In genomic region chr3:36893137-36893557, GRCh38 we compare ENCODE assay signal across 8 cellular contexts. TPM values are rescaled to one million over a fixed set of nuclear protein-coding genes. Genes with fewer than 3 reads are reported as not detected.
A peak's percentile ranks its signal among the peaks of the same experiment; 100 is the strongest.
DNase-seq lines count a peak whose midpoint lies in the region; ATAC-seq and TF ChIP-seq lines count a peak whose summit lies in the region.

No MANE protein-coding gene starts in this region.

- no peak overlapping the region for H4K5ac ChIP-seq in H9 (ENCODE audit: insufficient read length, low read depth, low read length)

- H3K27ac Mint-ChIP-seq in activated naive CD8-positive, alpha-beta T cell treated with anti-CD3 and anti-CD28 coated beads for 36 hours = peak overlapping the region; percentile 36
- H3K27ac Mint-ChIP-seq in H9 = peak overlapping the region in 1 of 3 experiments; percentile 72; a peak in 1 of 7 replicates

- H2AFZ ChIP-seq in H9 (ENCODE audit: low read length) = no peak overlapping the region

- H3K9me3 Mint-ChIP-seq in activated naive CD8-positive, alpha-beta T cell treated with anti-CD3 and anti-CD28 coated beads for 36 hours = no peaks in the 10 kb centered on the region
- H3K9me3 Mint-ChIP-seq in H9 = no peaks in the 10 kb centered on the region

- no peak overlapping the region for H2BK5ac ChIP-seq in H9 (ENCODE audit: insufficient read length, low read length)

- H3K36me3 Mint-ChIP-seq in activated naive CD8-positive, alpha-beta T cell treated with anti-CD3 and anti-CD28 coated beads for 36 hours = peaks cover 38% of the 10 kb centered on the region
- H3K36me3 Mint-ChIP-seq in H9 (ENCODE audit: insufficient read depth in 1 of 3, low read depth in 3 of 3) = 0 out of 7 replicates have a peak, but pooled peaks cover 0 to 5% (median 1%) of the 10 kb centered on the region in 3 experiments

- peak overlapping the region; percentile 28 to 99 (median 80); a peak in 21 of 22 replicates for H3K27ac ChIP-seq in BLaER1 treated with 17β-estradiol and CSF1 and Interleukin-3, amounts not matched to agents 10 nM and 100 nM
- H3K27ac ChIP-seq in iPS DF 6.9 (ENCODE audit: low read length) (no peak overlapping the region), transverse colon (peak overlapping the region in 3 of 4 donors; percentile 28 to 38 (median 32)), H9 (ENCODE audit: insufficient read length, low read depth, low read length) (no peak overlapping the region)

- TF ChIP-seq EP300 in Ishikawa (IDR thresholded peaks at IDR 0.05; ENCODE audit: borderline replicate concordance) (peak; percentile 56; the same call in 1 of the 2 replicates), transverse colon (IDR thresholded peaks at IDR 0.05; ENCODE audit: low read depth) (no peak)

- no peak overlapping the region for H2BK120ac ChIP-seq in H9 (ENCODE audit: low read depth, low read length, poor library complexity, severe bottlenecking)

- no peak overlapping the region; a peak in 2 of 20 replicates for H3K4me3 ChIP-seq in BLaER1 treated with 17β-estradiol and CSF1 and Interleukin-3, amounts not matched to agents 10 nM and 100 nM
- H3K4me3 ChIP-seq in iPS DF 6.9 (ENCODE audit: low read length) (no peak overlapping the region), transverse colon (no peak overlapping the region)

- H3K23ac ChIP-seq in H9 (ENCODE audit: insufficient read length, low read depth, low read length) = no peak overlapping the region

- no peak for DNase-seq in activated naive CD8-positive, alpha-beta T cell treated with anti-CD3 and anti-CD28 coated beads for 36 hours
- DNase-seq in iPS DF 6.9 (ENCODE audit: low read depth, low spot score) = peak; percentile 13
- DNase-seq in transverse colon = no peak
- DNase-seq in H9 = no peak

- in situ Hi-C loops in transverse colon (cut with MboI; ENCODE audit: low pct_ligation_motif_present in 1 of 4, low pct_unique_long_range_greater_than_20kb in 1 of 4, low sequenced_read_pairs in 3 of 4) = no loop called here

- ATAC-seq in GM19328 (IDR thresholded peaks at IDR 0.05; ENCODE audit: unreplicated experiment) = peak; percentile 47
- no peak for ATAC-seq in HG02642 (IDR thresholded peaks at IDR 0.05; ENCODE audit: poor library complexity, unreplicated experiment)

- H3K79me2 ChIP-seq in H9 (ENCODE audit: insufficient read depth, low read length) = no peaks in the 10 kb centered on the region

- no peak overlapping the region for H4K8ac ChIP-seq in H9 (replicated peaks; ENCODE audit: insufficient read length, low read depth, low read length)

- no peaks in the 10 kb centered on the region for H4K20me1 ChIP-seq in BLaER1 treated with 17β-estradiol and CSF1 and Interleukin-3, amounts not matched to agents 10 nM and 100 nM
- no peaks in the 10 kb centered on the region for H4K20me1 ChIP-seq in H9 (ENCODE audit: control insufficient read depth, insufficient read depth, insufficient read length)

- H2BK12ac ChIP-seq in H9 (ENCODE audit: insufficient read length, low read depth, low read length) = no peak overlapping the region

- no peak overlapping the region for H2BK15ac ChIP-seq in H9 (ENCODE audit: low read depth, low read length)

- no peak overlapping the region for H3K4me3 Mint-ChIP-seq in activated naive CD8-positive, alpha-beta T cell treated with anti-CD3 and anti-CD28 coated beads for 36 hours
- no peak overlapping the region for H3K4me3 Mint-ChIP-seq in H9

- H3K23me2 ChIP-seq in H9 (ENCODE audit: insufficient read length, low read depth, low read length, poor library complexity, severe bottlenecking) = no peaks in the 10 kb centered on the region

- H3K4me1 ChIP-seq in BLaER1 treated with 17β-estradiol and CSF1 and Interleukin-3, amounts not matched to agents 10 nM and 100 nM = peaks cover 74 to 93% (median 90%) of the 10 kb centered on the region in 10 experiments
- no peaks in the 10 kb centered on the region for H3K4me1 ChIP-seq in iPS DF 6.9 (ENCODE audit: control insufficient read depth, insufficient read depth, low read length)
- H3K4me1 ChIP-seq in transverse colon = peaks cover 0 to 14% (median 0%) of the 10 kb centered on the region in 4 donors
- H3K4me1 ChIP-seq in H9 (ENCODE audit: insufficient read depth, low read length) = no peaks in the 10 kb centered on the region

- H3K27me3 Mint-ChIP-seq in activated naive CD8-positive, alpha-beta T cell treated with anti-CD3 and anti-CD28 coated beads for 36 hours = no peaks in the 10 kb centered on the region
- no peaks in the 10 kb centered on the region; the same call in 1 of the 2 replicates for H3K27me3 Mint-ChIP-seq in H9 (ENCODE audit: low read depth)

- TF ChIP-seq RAD21 in Ishikawa (IDR thresholded peaks at IDR 0.05; ENCODE audit: low read depth) = no peak

- peaks cover 0 to 10% (median 4%) of the 10 kb centered on the region in 11 experiments; a peak in 6 of 22 replicates for H3K9me3 ChIP-seq in BLaER1 treated with 17β-estradiol and CSF1 and Interleukin-3, amounts not matched to agents 10 nM and 100 nM (replicated peaks in 1 of 11)
- H3K9me3 ChIP-seq in iPS DF 6.9 (ENCODE audit: control insufficient read depth, insufficient read depth, low read length) (no peaks in the 10 kb centered on the region), transverse colon (no peaks in the 10 kb centered on the region), H9 (ENCODE audit: control insufficient read depth, low read depth, low read length) (no peaks in the 10 kb centered on the region)

- H3K36me3 ChIP-seq in BLaER1 treated with 17β-estradiol and CSF1 and Interleukin-3, amounts not matched to agents 10 nM and 100 nM = peaks cover 38 to 73% (median 49%) of the 10 kb centered on the region in 11 experiments
- H3K36me3 ChIP-seq in iPS DF 6.9 (ENCODE audit: control insufficient read depth, insufficient read depth, low read length) = no peaks in the 10 kb centered on the region
- peaks cover 0 to 36% (median 12%) of the 10 kb centered on the region in 4 donors for H3K36me3 ChIP-seq in transverse colon

- intact Hi-C loops in transverse colon (cut with DNase I; ENCODE audit: low total_unique reads) = no loop called here

- no peaks in the 10 kb centered on the region for H3K27me3 ChIP-seq in BLaER1 treated with 17β-estradiol and CSF1 and Interleukin-3, amounts not matched to agents 10 nM and 100 nM
- no peaks in the 10 kb centered on the region for H3K27me3 ChIP-seq in iPS DF 6.9 (ENCODE audit: control insufficient read depth, insufficient read depth, low read length)
- no peaks in the 10 kb centered on the region for H3K27me3 ChIP-seq in transverse colon
- no peaks in the 10 kb centered on the region for H3K27me3 ChIP-seq in H9 (ENCODE audit: insufficient read depth, low read length)

- TF ChIP-seq POLR2A in transverse colon (IDR thresholded peaks at IDR 0.05) = no peak

- H3K4me2 ChIP-seq in BLaER1 treated with 17β-estradiol and CSF1 and Interleukin-3, amounts not matched to agents 10 nM and 100 nM = peak overlapping the region; percentile 67 to 93 (median 86)
- H3K4me2 ChIP-seq in H9 (ENCODE audit: insufficient read depth, insufficient read length, low read length) = no peak overlapping the region

- H3K4ac ChIP-seq in H9 (ENCODE audit: low read depth, low read length) = no peak overlapping the region

- no peak overlapping the region for H3K14ac ChIP-seq in H9 (ENCODE audit: insufficient read depth, low read length)

- no peak overlapping the region for H4K91ac ChIP-seq in H9 (ENCODE audit: insufficient read length, low read depth, low read length)

- WGBS in iPS DF 6.9 (ENCODE audit: insufficient coverage, insufficient read length) = no CpG with 5 or more reads among the region's 2 CpGs
- WGBS in transverse colon (ENCODE audit: low coverage in 1 of 2), 2 donors = 55 to 88% methylated on average over 2 of the region's 2 CpGs
- WGBS in H9 (ENCODE audit: extremely low coverage, insufficient read length, low lambda C conversion rate) = no CpG with 5 or more reads among the region's 2 CpGs

- peaks cover 32% of the 10 kb centered on the region for H3K4me1 Mint-ChIP-seq in activated naive CD8-positive, alpha-beta T cell treated with anti-CD3 and anti-CD28 coated beads for 36 hours
- peaks cover 5 to 17% of the 10 kb centered on the region in 2 experiments for H3K4me1 Mint-ChIP-seq in H9

- peak overlapping the region in 10 of 11 experiments; percentile 40 to 77 (median 62); a peak in 17 of 22 replicates for H3K9ac ChIP-seq in BLaER1 treated with 17β-estradiol and CSF1 and Interleukin-3, amounts not matched to agents 10 nM and 100 nM
- H3K9ac ChIP-seq in H9 (ENCODE audit: extremely low read depth, insufficient read length, low read length) = no peak overlapping the region

- TF ChIP-seq CTCF in transverse colon (IDR thresholded peaks at IDR 0.05) = no peak
- TF ChIP-seq CTCF in H9 (conservative IDR thresholded peaks at IDR 0.05) = no peak

- no peak overlapping the region for H3K18ac ChIP-seq in H9 (ENCODE audit: insufficient read length, low read depth, low read length)

- no peaks in the 10 kb centered on the region for H3K79me1 ChIP-seq in H9 (ENCODE audit: insufficient read depth, low read depth, low read length, poor library complexity, severe bottlenecking)

- H3K56ac ChIP-seq in H9 (ENCODE audit: insufficient read length, low read depth, low read length) = no peak overlapping the region

- H2AK5ac ChIP-seq in H9 (ENCODE audit: insufficient read length, low read length) = no peak overlapping the region

- H2BK20ac ChIP-seq in H9 (ENCODE audit: low read depth, low read length, poor library complexity, severe bottlenecking) = no peak overlapping the region

- H3T11ph ChIP-seq in H9 (ENCODE audit: low read length) = no peak overlapping the region

TF ChIP-seq in Ishikawa, 13 proteins besides CTCF, POLR2A, EP300 and RAD21:
- TF ChIP-seq FOXM1 (IDR thresholded peaks at IDR 0.05; ENCODE audit: borderline replicate concordance, low read depth) = no peak
- peak; percentile 63 for TF ChIP-seq NFIC (IDR thresholded peaks at IDR 0.05)
- TF ChIP-seq TEAD4 (IDR thresholded peaks at IDR 0.05) = peak; percentile 45

RNA-seq across cellular contexts. Expression of gene TRANK1, which starts 51.7 kb away (rescaled TPM):
- total RNA-seq in activated naive CD8-positive, alpha-beta T cell treated with anti-CD3 and anti-CD28 coated beads for 36 hours = 10 to 100 TPM; 17.2 to 20.7 TPM
- total RNA-seq in transverse colon (100 to 1,000 TPM in 3 of 4 donors, 10 to 100 TPM in 1; 91.5 to 179 (median 116) TPM), H9 (2021) (4.7 and 5.9 TPM in 2 replicates)

Comparison
In these comparisons a context has a peak if more than half of its experiments do, and no peak if none do; other contexts are left out.
1. H3K27ac ChIP-seq: peak in BLaER1 treated with 17β-estradiol and CSF1 and Interleukin-3, amounts not matched to agents 10 nM and 100 nM (11 of 11) and transverse colon (3 of 4); none in iPS DF 6.9 (single experiment) and H9 (single experiment).
2. RNA of gene TRANK1, which starts 51.7 kb away (total RNA-seq): 91.5 to 179 TPM in transverse colon; 17.2 to 20.7 TPM in activated naive CD8-positive, alpha-beta T cell treated with anti-CD3 and anti-CD28 coated beads for 36 hours and 4.7 to 5.9 TPM in H9; every median in the first group is over 4 times any median in the second.